Comparison of ENCODE assay signal across 1 cellular context in the genomic region with DNA sequence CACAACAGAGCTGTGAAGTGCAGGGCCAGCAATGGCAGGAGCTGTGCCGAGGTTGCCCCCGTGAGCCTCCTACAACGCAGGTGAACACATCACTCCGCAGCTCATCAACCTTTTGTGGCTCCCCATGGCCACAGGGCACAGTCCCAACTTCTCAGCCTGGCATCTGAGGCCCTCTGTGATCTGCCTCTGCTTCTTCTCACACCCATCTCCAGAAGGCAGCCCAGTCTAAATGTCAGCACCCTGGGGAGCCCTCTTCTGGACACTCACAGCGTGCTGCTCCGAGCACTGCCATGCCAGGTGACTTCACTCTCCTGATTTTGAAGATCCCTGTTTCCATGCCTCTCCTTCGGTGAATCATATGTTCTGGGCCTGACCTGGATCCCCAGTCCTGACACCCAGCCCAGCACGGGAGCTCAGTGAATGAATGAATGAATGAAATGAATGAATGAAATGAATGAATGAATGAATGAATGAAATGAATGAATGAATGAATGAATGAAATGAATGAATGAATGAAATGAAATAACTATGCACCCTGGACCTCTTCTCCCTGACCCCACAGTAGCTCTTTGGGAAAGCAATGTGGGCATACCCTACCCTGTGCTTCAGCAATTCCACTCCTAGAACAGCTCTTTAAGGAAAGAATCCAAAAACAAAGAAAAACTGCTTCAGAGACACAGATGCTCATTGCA.
TF ChIP-seq lines count a peak whose summit lies in the region.

No MANE protein-coding gene starts in this region.

TF ChIP-seq in SK-N-SH, 30 proteins besides CTCF, POLR2A, EP300 and RAD21 (continued from another document):
- TF ChIP-seq NRF1 (IDR thresholded peaks at IDR 0.05; ENCODE audit: low read depth, low read length) = no peak
- no peak for TF ChIP-seq POLR2AphosphoS5 (IDR thresholded peaks at IDR 0.05; ENCODE audit: low read depth, low read length)
- TF ChIP-seq USF1 (IDR thresholded peaks at IDR 0.05; ENCODE audit: borderline replicate concordance, low read depth) = no peak
- TF ChIP-seq YY1 (IDR thresholded peaks at IDR 0.05; ENCODE audit: low read depth) = no peak
- TF ChIP-seq FOXM1 (IDR thresholded peaks at IDR 0.05; ENCODE audit: low read depth) = no peak
- TF ChIP-seq CHD2 (IDR thresholded peaks at IDR 0.05; ENCODE audit: low read length, partially characterized antibody) = no peak
- TF ChIP-seq SMC3 (IDR thresholded peaks at IDR 0.05; ENCODE audit: low read depth, low read length) = no peak
- TF ChIP-seq ELF1 (IDR thresholded peaks at IDR 0.05) = no peak
- no peak for TF ChIP-seq USF2 (IDR thresholded peaks at IDR 0.05; ENCODE audit: borderline replicate concordance, low read depth, low read length)
- TF ChIP-seq RXRA (IDR thresholded peaks at IDR 0.05; ENCODE audit: borderline replicate concordance, low read depth) = no peak
- no peak for TF ChIP-seq TEAD4 (IDR thresholded peaks at IDR 0.05; ENCODE audit: borderline replicate concordance, insufficient read depth)
- no peak for TF ChIP-seq NFIC (IDR thresholded peaks at IDR 0.05; ENCODE audit: borderline replicate concordance)
- no peak for TF ChIP-seq TAF1 (IDR thresholded peaks at IDR 0.05; ENCODE audit: borderline replicate concordance, low read depth, low read length)
